In genomic region chrX:54808605-54809483, GRCh38 we compare ENCODE assay signal across 8 cellular contexts. TPM values are rescaled to one million over a fixed set of nuclear protein-coding genes. Genes with fewer than 3 reads are reported as not detected.
A peak's percentile ranks its signal among the peaks of the same experiment; 100 is the strongest.
DNase-seq lines count a peak whose midpoint lies in the region; ATAC-seq and TF ChIP-seq lines count a peak whose summit lies in the region.

No MANE protein-coding gene starts in this region.

- H3K4me1 Mint-ChIP-seq in activated T-cell treated with anti-CD3 and anti-CD28 coated beads, Interleukin-2, amount 50 U/mL, for 24 hours (ENCODE audit: low read depth): peaks cover 15% of the 10 kb centered on the region

- peak; percentile 98 for DNase-seq in DMS 273 (lab: John Stamatoyannopoulos, UW; ENCODE audit: unreplicated experiment)
- peak; percentile 92 for DNase-seq in OCI-M2 (lab: John Stamatoyannopoulos, UW; ENCODE audit: unreplicated experiment)
- DNase-seq in activated T-cell treated with anti-CD3 and anti-CD28 coated beads, Interleukin-2, amount 50 U/mL, for 24 hours: peak; percentile 86
- DNase-seq in erythroblast (lab: John Stamatoyannopoulos, UW): peak; percentile 95
- peak; percentile 94 for DNase-seq in mucosa of gallbladder (ENCODE audit: low spot score)
- DNase-seq in stimulated activated CD8-positive, alpha-beta memory T cell treated with anti-CD3 and anti-CD28 coated beads, Interleukin-4, amount 100 ng/mL, for 24 hours (ENCODE audit: low read depth): peak; percentile 78

- peak overlapping the region; percentile 95 for H3K27ac Mint-ChIP-seq in activated T-cell treated with anti-CD3 and anti-CD28 coated beads, Interleukin-2, amount 50 U/mL, for 24 hours

- peaks cover 29% of the 10 kb centered on the region for H3K36me3 Mint-ChIP-seq in activated T-cell treated with anti-CD3 and anti-CD28 coated beads, Interleukin-2, amount 50 U/mL, for 24 hours (ENCODE audit: low read depth)

- H3K4me3 Mint-ChIP-seq in activated T-cell treated with anti-CD3 and anti-CD28 coated beads, Interleukin-2, amount 50 U/mL, for 24 hours: peak overlapping the region; percentile 85

- H3K9me3 Mint-ChIP-seq in activated T-cell treated with anti-CD3 and anti-CD28 coated beads, Interleukin-2, amount 50 U/mL, for 24 hours: no peaks in the 10 kb centered on the region

- peak; percentile 88 for ATAC-seq in GM21619 (IDR thresholded peaks at IDR 0.05; ENCODE audit: unreplicated experiment)

- no peak for TF ChIP-seq EP300 in Ishikawa (IDR thresholded peaks at IDR 0.05; ENCODE audit: borderline replicate concordance)

- peaks cover 27% of the 10 kb centered on the region for H3K27me3 Mint-ChIP-seq in activated T-cell treated with anti-CD3 and anti-CD28 coated beads, Interleukin-2, amount 50 U/mL, for 24 hours

- TF ChIP-seq POLR2A in erythroblast (IDR thresholded peaks at IDR 0.05; ENCODE audit: low read length): peak; percentile 36

- TF ChIP-seq RAD21 in Ishikawa (IDR thresholded peaks at IDR 0.05; ENCODE audit: low read depth): no peak

TF ChIP-seq in Ishikawa, 13 proteins besides CTCF, POLR2A, EP300 and RAD21:
- TF ChIP-seq MAX (IDR thresholded peaks at IDR 0.05): 0 out of 2 replicates have a peak, but pooled peaks have one; percentile 27
- TF ChIP-seq ZBTB7A (IDR thresholded peaks at IDR 0.05; ENCODE audit: low read depth): 0 out of 2 replicates have a peak, but pooled peaks have one; percentile 5
- TF ChIP-seq FOXM1 (IDR thresholded peaks at IDR 0.05; ENCODE audit: borderline replicate concordance, low read depth): no peak
- no peak for TF ChIP-seq NFIC (IDR thresholded peaks at IDR 0.05)

RNA-seq across cellular contexts. Expression of gene MAGED2, which starts 1.3 kb away (rescaled TPM):
- total RNA-seq in mucosa of gallbladder: 145 TPM

RNA-seq across cellular contexts. Expression of gene ITIH6, which starts 10.8 kb away (rescaled TPM):
- not detected for total RNA-seq in mucosa of gallbladder

Comparison
In these comparisons a context has a peak if more than half of its experiments do, and no peak if none do; other contexts are left out.
1. Peak in every context shown above with its lines: DNase-seq and ATAC-seq.